Comparison of ENCODE assay signal across 23 cellular contexts in genomic region chr7:54837761-54838539, GRCh38.
A peak's percentile ranks its signal among the peaks of the same experiment; 100 is the strongest.
DNase-seq lines count a peak whose midpoint lies in the region; ATAC-seq, FAIRE-seq and TF ChIP-seq lines count a peak whose summit lies in the region.
"Had no signal": no experiment of that assay in that cellular context is flagged by ENCODE, and none has a peak within 500 bp of the region (broad histone marks: within the 10 kb centered on the region; RNA-seq: fewer than 3 reads in every experiment).

No MANE protein-coding gene starts in this region.

- CTCF ChIA-PET in PC-3 (lab: Charles Lee), result interaction anchor here (0.8 to 3.2 kb wide), 3 partner anchors 49 to 417 kb away, joined by 4 to 31 read pairs (median 10); no protein-coding TSS in a partner anchor

- peak; percentile 70 for ATAC-seq in PC-3
- ATAC-seq in psoas muscle, result no peak
- ATAC-seq: stimulated activated naive CD8-positive, alpha-beta T cell treated with anti-CD3 and anti-CD28 coated beads, Interleukin-15, amount 100 ng/mL, for 72 hours; upper lobe of right lung had no signal

- WGBS in psoas muscle, 3 donors, result 76 to 80% (median 78%) methylated on average over 7 of the region's 7 CpGs

- H3K4me2 ChIP-seq in PC-3 (ENCODE audit: low read length), result peak overlapping the region; percentile 71
- no peak overlapping the region for H3K4me2 ChIP-seq in keratinocyte (ENCODE audit: control insufficient read depth, extremely low read depth, insufficient read depth, low read depth, low read length)

- H3K9ac ChIP-seq in PC-3 (ENCODE audit: low read length) (peak overlapping the region; percentile 70), keratinocyte (ENCODE audit: control insufficient read depth, extremely low read depth, insufficient read depth, low read length) (no peak overlapping the region), subcutaneous abdominal adipose tissue (ENCODE audit: low read length in 5 of 5) (no peak overlapping the region)

- FAIRE-seq in keratinocyte (lab: Jason Lieb, UNC), result peak; percentile 17
- FAIRE-seq: bronchial epithelial cell, D721Med, GM12891, H1 had no signal

- POLR2A ChIA-PET in PC-3 (lab: Charles Lee; ENCODE audit: unreplicated experiment), result interaction anchor here (0.5 to 0.6 kb wide), 4 partner anchors 215 to 733 kb away, joined by 3 to 16 read pairs (median 3); no protein-coding TSS in a partner anchor

- H4K20me1 ChIP-seq in PC-3 (ENCODE audit: low read length) (no peaks in the 10 kb centered on the region), keratinocyte (ENCODE audit: control insufficient read depth, extremely low read depth, insufficient read depth, low read length) (no peaks in the 10 kb centered on the region)

- BruUV-seq in PC-3 (replicated peaks; lab: Mats Ljungman, UMichigan), result no TSS peak

- H3K4me3 ChIP-seq in PC-3 (ENCODE audit: low read length) (no peak overlapping the region), keratinocyte (ENCODE audit: control insufficient read depth in 2 of 3, extremely low read depth in 1 of 3, insufficient read depth in 2 of 3, low read depth in 1 of 3, low read length in 3 of 3) (no peak overlapping the region), subcutaneous abdominal adipose tissue (ENCODE audit: low read depth in 1 of 5, low read length in 5 of 5) (no peak overlapping the region), psoas muscle (no peak overlapping the region)
- H3K4me3 ChIP-seq: SK-N-MC, upper lobe of right lung had no signal

- DNase-seq in ACHN, result peak; percentile 68
- DNase-seq in PC-3, result peak; percentile 88
- DNase-seq in keratinocyte (ENCODE audit: low read depth, low spot score), result no peak
- DNase-seq in activated effector memory CD4-positive, alpha-beta T cell treated with anti-CD3 and anti-CD28 coated beads, Interleukin-2, amount 50 U/mL, for 16 hours, result no peak
- DNase-seq in psoas muscle, result no peak
- no peak for DNase-seq in NCI-H1105 treated with DMSO at 0.1 percent for 48 hours (lab: John Stamatoyannopoulos, UW)
- DNase-seq: activated CD4-positive, alpha-beta T cell treated with anti-CD3 and anti-CD28 coated beads for 48 hours; activated naive CD4-positive, alpha-beta T cell treated with Interleukin-2 at 50 U/mL for 16 hours; activated T-cell treated with anti-CD3 and anti-CD28 coated beads, Interleukin-2, amount 50 U/mL, for 48 hours; cortex of kidney; KBM-7; NCI-H2171; NCI-H510A treated with DMSO at 0.1 percent for 48 hours; posterior cingulate gyrus; stimulated activated naive CD8-positive, alpha-beta T cell treated with anti-CD3 and anti-CD28 coated beads, Interleukin-15, amount 100 ng/mL, for 72 hours; upper lobe of right lung had no signal

- H3K4me1 ChIP-seq in PC-3 (ENCODE audit: insufficient read depth, low read length) (peaks cover 57% of the 10 kb centered on the region), keratinocyte (ENCODE audit: control insufficient read depth, extremely low read depth, insufficient read depth, low read length) (peaks cover 18% of the 10 kb centered on the region), subcutaneous abdominal adipose tissue (ENCODE audit: control insufficient read depth in 5 of 5, insufficient read depth in 5 of 5, low read length in 5 of 5) (peaks cover 14 to 48% (median 38%) of the 10 kb centered on the region in 5 donors), psoas muscle (no peaks in the 10 kb centered on the region)
- H3K4me1 ChIP-seq: upper lobe of right lung had no signal

- H3F3A ChIP-seq in PC-3 (ENCODE audit: low read length, unreplicated experiment), result peaks cover 9% of the 10 kb centered on the region

- H3K27ac ChIP-seq in PC-3 (ENCODE audit: low read length) (peak overlapping the region; percentile 96), keratinocyte (ENCODE audit: control insufficient read depth, insufficient read depth, low read length) (no peak overlapping the region), subcutaneous abdominal adipose tissue (ENCODE audit: low read depth, low read length) (peak overlapping the region; percentile 81), psoas muscle (no peak overlapping the region)
- H3K27ac ChIP-seq: SK-N-MC, upper lobe of right lung, VCaP had no signal

- no peaks in the 10 kb centered on the region for H3K9me1 ChIP-seq in keratinocyte (ENCODE audit: control insufficient read depth, extremely low read depth, insufficient read depth, low read length)

- TF ChIP-seq CTCF in PC-3 (conservative IDR thresholded peaks at IDR 0.05; ENCODE audit: low read depth, low read length) (no peak), keratinocyte (optimal IDR thresholded peaks at IDR 0.05 in 1 of 3, IDR thresholded peaks at IDR 0.05 in 1 of 3, conservative IDR thresholded peaks at IDR 0.05 in 1 of 3; ENCODE audit: extremely low read depth in 1 of 3, insufficient read depth in 2 of 3, low read length in 3 of 3) (no peak), psoas muscle (IDR thresholded peaks at IDR 0.05) (no peak)

- dilution Hi-C loops in keratinocyte (cut with MboI; ENCODE audit: extremely low pct_ligation_motif_present, low sequenced_read_pairs), result no loop called here

- H3K9me2 ChIP-seq in PC-3 (replicated peaks; ENCODE audit: low read length), result no peaks in the 10 kb centered on the region

- intact Hi-C loops in PC-3 (cut with micrococcal nuclease) (loop anchor here (1.0 to 2.0 kb wide), 4 partner anchors 13 to 295 kb away; no protein-coding TSS in a partner anchor), psoas muscle (cut with DNase I) (loop anchor here in 1 of 2 donors (2.0 kb wide), 1 partner anchor 49 kb away; no protein-coding TSS in a partner anchor)

- no peaks in the 10 kb centered on the region for H3K9me3 ChIP-seq in PC-3 (ENCODE audit: low read length)
- no peaks in the 10 kb centered on the region for H3K9me3 ChIP-seq in keratinocyte (ENCODE audit: control insufficient read depth, low read depth, low read length)
- no peaks in the 10 kb centered on the region for H3K9me3 ChIP-seq in subcutaneous abdominal adipose tissue (ENCODE audit: control insufficient read depth in 5 of 5, low read length in 5 of 5)
- no peaks in the 10 kb centered on the region for H3K9me3 ChIP-seq in psoas muscle
- H3K9me3 ChIP-seq: upper lobe of right lung had no signal

- H2AFZ ChIP-seq in PC-3 (ENCODE audit: low read length), result peak overlapping the region; percentile 21; the same call in 1 of the 2 replicates
- peak overlapping the region; percentile 8 for H2AFZ ChIP-seq in keratinocyte (ENCODE audit: control insufficient read depth, low read length)

- H3K27me3 ChIP-seq in PC-3 (ENCODE audit: low read length) (no peaks in the 10 kb centered on the region), keratinocyte (ENCODE audit: control insufficient read depth, extremely low read depth, insufficient read depth, low read length) (no peaks in the 10 kb centered on the region), subcutaneous abdominal adipose tissue (ENCODE audit: control insufficient read depth in 5 of 5, insufficient read depth in 4 of 5, low read length in 5 of 5) (no peaks in the 10 kb centered on the region), psoas muscle (ENCODE audit: insufficient read depth in 3 of 3, low read length in 2 of 3) (no peaks in the 10 kb centered on the region)
- H3K27me3 ChIP-seq: upper lobe of right lung had no signal

- in situ Hi-C loops in ACHN (cut with HindIII; ENCODE audit: low pct_ligation_motif_present, low pct_unique_long_range_greater_than_20kb, low sequenced_read_pairs), result no loop called here

- H3K36me3 ChIP-seq in PC-3 (ENCODE audit: low read depth, low read length) (no peaks in the 10 kb centered on the region), keratinocyte (ENCODE audit: control insufficient read depth in 2 of 2, extremely low read depth in 1 of 2, insufficient read depth in 2 of 2, low read length in 2 of 2) (no peaks in the 10 kb centered on the region), subcutaneous abdominal adipose tissue (ENCODE audit: control insufficient read depth in 5 of 5, insufficient read depth in 5 of 5, low read length in 5 of 5) (no peaks in the 10 kb centered on the region), psoas muscle (ENCODE audit: insufficient read depth in 1 of 2, low read depth in 1 of 2) (no peaks in the 10 kb centered on the region)
- H3K36me3 ChIP-seq: upper lobe of right lung had no signal

- H3K79me2 ChIP-seq in PC-3 (ENCODE audit: low read length) (no peaks in the 10 kb centered on the region), keratinocyte (ENCODE audit: control insufficient read depth, insufficient read depth, low read length) (no peaks in the 10 kb centered on the region)

Comparison
In these comparisons a context has a peak if more than half of its experiments do, and no peak if none do; other contexts are left out.
1. DNase-seq: peak in ACHN (single experiment) and PC-3 (single experiment); none in keratinocyte (single experiment), activated effector memory CD4-positive, alpha-beta T cell treated with anti-CD3 and anti-CD28 coated beads, Interleukin-2, amount 50 U/mL, for 16 hours (single experiment), psoas muscle (0 of 2) and NCI-H1105 treated with DMSO at 0.1 percent for 48 hours (single experiment).
2. H3K27ac ChIP-seq: peak in PC-3 (single experiment) and subcutaneous abdominal adipose tissue (single experiment); none in keratinocyte (single experiment) and psoas muscle (single experiment).